In genomic region chr10:98365698-98366530, GRCh38 we compare ENCODE assay signal across 23 cellular contexts. TPM values are rescaled to one million over a fixed set of nuclear protein-coding genes. Genes with fewer than 3 reads are reported as not detected.
DNase-seq lines count a peak whose midpoint lies in the region; ATAC-seq, FAIRE-seq and TF ChIP-seq lines count a peak whose summit lies in the region.
"Had no signal": no experiment of that assay in that cellular context is flagged by ENCODE, and none has a peak within 500 bp of the region (broad histone marks: within the 10 kb centered on the region; RNA-seq: fewer than 3 reads in every experiment).

No MANE protein-coding gene starts in this region.

- no peaks in the 10 kb centered on the region for H3K79me2 ChIP-seq in astrocyte (ENCODE audit: insufficient read depth, low read length)

- peaks cover 6% of the 10 kb centered on the region for H3K27me3 ChIP-seq in astrocyte (ENCODE audit: insufficient read depth, low read length)
- H3K27me3 ChIP-seq: MG63 had no signal

- H3K36me3 Mint-ChIP-seq in astrocyte (ENCODE audit: low read depth, unreplicated experiment): no peaks in the 10 kb centered on the region
- H3K36me3 Mint-ChIP-seq in activated naive CD8-positive, alpha-beta T cell treated with anti-CD3 and anti-CD28 coated beads, Interleukin-2, amount 50 U/mL, for 24 hours (ENCODE audit: low read depth): no peaks in the 10 kb centered on the region
- H3K36me3 Mint-ChIP-seq: CD14-positive monocyte had no signal

- no peaks in the 10 kb centered on the region for H3K9me3 ChIP-seq in astrocyte (ENCODE audit: insufficient read depth, low read depth, low read length)
- H3K9me3 ChIP-seq: Caco-2, MG63 had no signal

- H2AFZ ChIP-seq in astrocyte (ENCODE audit: low read depth, low read length): no peak overlapping the region
- H2AFZ ChIP-seq: GM23248 had no signal

- no peak for FAIRE-seq in astrocyte (lab: Jason Lieb, UNC)
- FAIRE-seq: GM12878, GM18507 had no signal

- H3K4me1 ChIP-seq in astrocyte (ENCODE audit: insufficient read depth, low read length): peaks cover 5% of the 10 kb centered on the region

- H3K27ac Mint-ChIP-seq in astrocyte (ENCODE audit: unreplicated experiment): peak overlapping the region; percentile 68
- H3K27ac Mint-ChIP-seq in activated naive CD8-positive, alpha-beta T cell treated with anti-CD3 and anti-CD28 coated beads, Interleukin-2, amount 50 U/mL, for 24 hours: no peak overlapping the region

- H3K4me3 ChIP-seq in astrocyte (ENCODE audit: insufficient read depth, low read depth, low read length): no peak overlapping the region
- H3K4me3 ChIP-seq: GM12878, GM23248, MG63 had no signal

- H3K4me2 ChIP-seq in astrocyte (ENCODE audit: low read length): no peak overlapping the region
- H3K4me2 ChIP-seq: KMS-11 had no signal

- peaks cover 7% of the 10 kb centered on the region for H3K4me1 Mint-ChIP-seq in astrocyte (ENCODE audit: low read depth, unreplicated experiment)
- H3K4me1 Mint-ChIP-seq in activated naive CD8-positive, alpha-beta T cell treated with anti-CD3 and anti-CD28 coated beads, Interleukin-2, amount 50 U/mL, for 24 hours: peaks cover 9% of the 10 kb centered on the region

- H3K27ac ChIP-seq in astrocyte (ENCODE audit: low read depth, low read length): no peak overlapping the region
- H3K27ac ChIP-seq: GM23248, KMS-11 had no signal

- peaks cover 3% of the 10 kb centered on the region for H3K9me3 Mint-ChIP-seq in astrocyte (ENCODE audit: unreplicated experiment)
- no peaks in the 10 kb centered on the region for H3K9me3 Mint-ChIP-seq in activated naive CD8-positive, alpha-beta T cell treated with anti-CD3 and anti-CD28 coated beads, Interleukin-2, amount 50 U/mL, for 24 hours

- H3K9ac ChIP-seq in astrocyte (ENCODE audit: low read length): no peak overlapping the region
- H3K9ac ChIP-seq: GM23248, KMS-11 had no signal

- no peaks in the 10 kb centered on the region for H4K20me1 ChIP-seq in astrocyte (ENCODE audit: insufficient read depth, low read length)

- H3K36me3 ChIP-seq in astrocyte (ENCODE audit: insufficient read depth, low read length): no peaks in the 10 kb centered on the region
- H3K36me3 ChIP-seq: MG63 had no signal

- ATAC-seq in HG03565 (IDR thresholded peaks at IDR 0.05; ENCODE audit: unreplicated experiment): no peak
- ATAC-seq in activated naive CD8-positive, alpha-beta T cell treated with anti-CD3 and anti-CD28 coated beads, Interleukin-2, amount 50 U/mL, for 24 hours: no peak
- no peak for ATAC-seq in GM21367 (IDR thresholded peaks at IDR 0.05; ENCODE audit: unreplicated experiment)
- ATAC-seq: GM12878, PC-3 had no signal

- H3K27me3 Mint-ChIP-seq in astrocyte (ENCODE audit: low read depth, unreplicated experiment): peaks cover 17% of the 10 kb centered on the region
- H3K27me3 Mint-ChIP-seq in activated naive CD8-positive, alpha-beta T cell treated with anti-CD3 and anti-CD28 coated beads, Interleukin-2, amount 50 U/mL, for 24 hours: peaks cover 2% of the 10 kb centered on the region

- peak overlapping the region; percentile 34 for H3K4me3 Mint-ChIP-seq in astrocyte (ENCODE audit: unreplicated experiment)
- H3K4me3 Mint-ChIP-seq in activated naive CD8-positive, alpha-beta T cell treated with anti-CD3 and anti-CD28 coated beads, Interleukin-2, amount 50 U/mL, for 24 hours: no peak overlapping the region
- H3K4me3 Mint-ChIP-seq: CD14-positive monocyte had no signal

- no peak for TF ChIP-seq CTCF in astrocyte (IDR thresholded peaks at IDR 0.05; ENCODE audit: insufficient read depth, low read depth, low read length)

- DNase-seq in HT-29 (ENCODE audit: low spot score) (peak; percentile 52), astrocyte (ENCODE audit: low read depth) (no peak), islet precursor cell (peak; percentile 62), retina (peak; percentile 30), GM19240 (ENCODE audit: insufficient read length, low spot score) (no peak)
- no peak for DNase-seq in activated naive CD8-positive, alpha-beta T cell treated with anti-CD3 and anti-CD28 coated beads, Interleukin-2, amount 50 U/mL, for 24 hours
- DNase-seq: Caco-2, DMS79, GM23248, MG63, NCI-H1105, NCI-H187, NCI-H446 treated with DMSO at 0.1 percent for 48 hours, NCI-H748 treated with DMSO at 0.1 percent for 48 hours, PC-3, Right ventricle myocardium superior had no signal

RNA-seq across cellular contexts. Expression of gene PYROXD2, which starts 49.1 kb away (rescaled TPM):
- total RNA-seq in HT-29 (2014; rRNA removed; shearing (Covaris generic)): 10.8 and 20.9 TPM in 2 replicates
- total RNA-seq in astrocyte: 4.5 TPM in 2 replicates
- total RNA-seq: G401 had no signal

Comparison
In these comparisons a context has a peak if more than half of its experiments do, and no peak if none do; other contexts are left out.
1. DNase-seq: peak in HT-29 (single experiment), islet precursor cell (single experiment) and retina (single experiment); none in astrocyte (single experiment), GM19240 (single experiment) and activated naive CD8-positive, alpha-beta T cell treated with anti-CD3 and anti-CD28 coated beads, Interleukin-2, amount 50 U/mL, for 24 hours (single experiment).